18 cellular contexts compared by ENCODE assay signal in the genomic region with DNA sequence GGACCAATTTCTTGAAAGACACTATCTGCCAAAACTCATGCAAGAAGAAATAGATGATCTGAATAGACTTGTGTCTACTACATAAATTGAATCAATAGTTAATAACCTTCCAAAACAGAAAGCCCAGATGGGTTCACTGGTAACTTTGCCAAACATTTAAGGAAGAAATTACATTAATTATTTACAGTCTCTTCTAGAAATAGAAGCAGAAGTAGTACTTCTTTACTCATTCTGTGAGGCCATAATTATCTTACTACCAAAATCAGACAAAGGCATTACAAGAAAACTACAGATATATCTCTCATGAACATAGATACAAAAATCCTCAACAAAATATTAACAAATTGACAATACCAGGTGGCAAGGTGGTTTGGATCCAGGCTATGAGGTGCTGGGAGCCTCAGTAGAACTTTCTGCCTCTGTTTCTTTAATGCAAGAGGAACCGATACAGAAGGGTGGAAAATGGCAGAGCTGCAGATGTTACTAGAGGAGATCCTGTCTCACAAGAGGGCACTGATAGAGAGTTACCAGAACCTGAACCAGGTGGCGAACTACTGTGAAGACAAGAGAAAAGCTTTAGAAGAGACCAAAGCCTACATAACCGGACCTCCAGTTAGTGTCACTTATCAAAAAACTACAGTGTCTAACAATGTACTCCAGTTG. TPM values are rescaled to one million over a fixed set of nuclear protein-coding genes. Genes with fewer than 3 reads are reported as not detected.
A peak's percentile ranks its signal among the peaks of the same experiment; 100 is the strongest.
DNase-seq lines count a peak whose midpoint lies in the region; ATAC-seq, FAIRE-seq and TF ChIP-seq lines count a peak whose summit lies in the region.
"Had no signal": no experiment of that assay in that cellular context is flagged by ENCODE, and none has a peak within 500 bp of the region (broad histone marks: within the 10 kb centered on the region; RNA-seq: fewer than 3 reads in every experiment).

No MANE protein-coding gene starts in this region.

- no peaks in the 10 kb centered on the region for H3K27me3 Mint-ChIP-seq in activated naive CD4-positive, alpha-beta T cell treated with anti-CD3 and anti-CD28 coated beads for 36 hours (ENCODE audit: low read depth)

- no peaks in the 10 kb centered on the region for H3K4me1 Mint-ChIP-seq in activated naive CD4-positive, alpha-beta T cell treated with anti-CD3 and anti-CD28 coated beads for 36 hours (ENCODE audit: low read depth)

- H3K4me3 Mint-ChIP-seq in activated naive CD4-positive, alpha-beta T cell treated with anti-CD3 and anti-CD28 coated beads for 36 hours: no peak overlapping the region
- H3K4me3 Mint-ChIP-seq: mesothelial cell of epicardium had no signal

- no peak for TF ChIP-seq POLR2A in GM12892 (IDR thresholded peaks at IDR 0.05; ENCODE audit: low read depth, low read length)

- intact Hi-C loops in activated naive CD4-positive, alpha-beta T cell treated with anti-CD3 and anti-CD28 coated beads for 36 hours (cut with micrococcal nuclease): no loop called here

- H3K36me3 Mint-ChIP-seq in activated naive CD4-positive, alpha-beta T cell treated with anti-CD3 and anti-CD28 coated beads for 36 hours (ENCODE audit: low read depth): no peaks in the 10 kb centered on the region

- peak; percentile 72 for ATAC-seq in GM19397 (IDR thresholded peaks at IDR 0.05; ENCODE audit: unreplicated experiment)
- ATAC-seq in HG02852 (IDR thresholded peaks at IDR 0.05; ENCODE audit: unreplicated experiment): peak; percentile 45
- ATAC-seq in HG03558 (IDR thresholded peaks at IDR 0.05; ENCODE audit: extremely low read depth, unreplicated experiment): peak; percentile 36
- ATAC-seq: HepG2 had no signal

- DNase-seq in GM12892 (ENCODE audit: insufficient read length) (no peak), GM19240 (ENCODE audit: insufficient read length, low spot score) (no peak), NCI-H526 (lab: John Stamatoyannopoulos, UW) (no peak)
- DNase-seq in stimulated activated CD4-positive, alpha-beta T cell treated with anti-CD3 and anti-CD28 coated beads, Interleukin-4, amount 100 ng/mL, for 4 hours: no peak
- DNase-seq in activated naive CD4-positive, alpha-beta T cell treated with anti-CD3 and anti-CD28 coated beads for 36 hours: no peak
- DNase-seq: ACHN; activated CD4-positive, CD25-positive, alpha-beta regulatory T cell; activated T-cell treated with anti-CD3 and anti-CD28 coated beads, Interleukin-2, amount 50 U/mL, for 1 hour; Calu3; cortex of kidney; NCI-H1105; stimulated activated CD4-positive, alpha-beta T cell treated with anti-CD3 and anti-CD28 coated beads, Interleukin-12 subunit alpha, Interleukin-12 subunit beta, amount 100 ng/mL, for 4 hours; trophoblast cell had no signal

- FAIRE-seq in GM12892 (lab: Jason Lieb, UNC): peak; percentile 44
- FAIRE-seq: HepG2 had no signal

- H3K27ac Mint-ChIP-seq in activated naive CD4-positive, alpha-beta T cell treated with anti-CD3 and anti-CD28 coated beads for 36 hours: no peak overlapping the region
- H3K27ac Mint-ChIP-seq: mesothelial cell of epicardium had no signal

- H3K9me3 Mint-ChIP-seq in activated naive CD4-positive, alpha-beta T cell treated with anti-CD3 and anti-CD28 coated beads for 36 hours: no peaks in the 10 kb centered on the region

- CTCF ChIA-PET in activated naive CD4-positive, alpha-beta T cell treated with anti-CD3 and anti-CD28 coated beads for 36 hours (lab: Charles Lee): no interaction called here

RNA-seq across cellular contexts. Expression of a gene that starts 33.7 kb away (rescaled TPM):
- polyA plus RNA-seq in GM12892 (2012; ENCODE audit: missing spikeins): 74.8 TPM
- 10 to 100 TPM; 90.0 to 94.1 TPM for total RNA-seq in activated naive CD4-positive, alpha-beta T cell treated with anti-CD3 and anti-CD28 coated beads for 36 hours
